In genomic region chr21:46458315-46459023, GRCh38 we compare ENCODE assay signal across 8 cellular contexts.
DNase-seq lines count a peak whose midpoint lies in the region; ATAC-seq and TF ChIP-seq lines count a peak whose summit lies in the region.

TSS of gene DIP2A (plus strand) at chr21:46458891. CDS start at chr21:46459132, 241 bp downstream.

- H3K9me3 Mint-ChIP-seq in activated naive CD4-positive, alpha-beta T cell treated with anti-CD3 and anti-CD28 coated beads, Interleukin-2, amount 50 U/mL, for 24 hours: no peaks in the 10 kb centered on the region

- DNase-seq in GM10266 (ENCODE audit: extremely low spot score) (peak; percentile 100), NCI-H1092 treated with DMSO at 0.1 percent for 48 hours (lab: John Stamatoyannopoulos, UW) (peak; percentile 98), globus pallidus (ENCODE audit: low spot score) (peak; percentile 97), nucleus accumbens (lab: John Stamatoyannopoulos, UW) (peak; percentile 63 to 98 (median 93)), superior temporal gyrus (ENCODE audit: extremely low spot score) (peak; percentile 97)

- peaks cover 57% of the 10 kb centered on the region for H3K4me1 Mint-ChIP-seq in activated naive CD4-positive, alpha-beta T cell treated with anti-CD3 and anti-CD28 coated beads, Interleukin-2, amount 50 U/mL, for 24 hours

- no peak for TF ChIP-seq CTCF in GM10266 (IDR thresholded peaks at IDR 0.05; ENCODE audit: control insufficient read depth, insufficient read depth, low read depth, missing control alignments)

- H3K27ac Mint-ChIP-seq in activated naive CD4-positive, alpha-beta T cell treated with anti-CD3 and anti-CD28 coated beads, Interleukin-2, amount 50 U/mL, for 24 hours: peak within 1 kb of the TSS; percentile 73

- H3K36me3 Mint-ChIP-seq in activated naive CD4-positive, alpha-beta T cell treated with anti-CD3 and anti-CD28 coated beads, Interleukin-2, amount 50 U/mL, for 24 hours: peaks cover 6% of the 10 kb centered on the region

- H3K4me3 Mint-ChIP-seq in activated naive CD4-positive, alpha-beta T cell treated with anti-CD3 and anti-CD28 coated beads, Interleukin-2, amount 50 U/mL, for 24 hours: peak within 1 kb of the TSS; percentile 91

- ATAC-seq in HG02623 (IDR thresholded peaks at IDR 0.05; ENCODE audit: unreplicated experiment) (peak; percentile 95), SK-N-SH treated with all-trans-retinoic acid at 6 μM for 48 hours (peak; percentile 95)

- no peaks in the 10 kb centered on the region for H3K27me3 Mint-ChIP-seq in activated naive CD4-positive, alpha-beta T cell treated with anti-CD3 and anti-CD28 coated beads, Interleukin-2, amount 50 U/mL, for 24 hours

TF ChIP-seq in SK-N-SH treated with all-trans-retinoic acid at 6 μM for 48 hours, 23 proteins besides CTCF, POLR2A, EP300 and RAD21:
- TF ChIP-seq CSRNP3 (CRISPR knock-in tag; IDR thresholded peaks at IDR 0.05) (no peak), TSHZ2 (CRISPR knock-in tag; IDR thresholded peaks at IDR 0.05) (peak; percentile 76; the same call in 1 of the 2 replicates), GLIS3 (CRISPR knock-in tag; IDR thresholded peaks at IDR 0.05) (no peak), ZFP3 (CRISPR knock-in tag; IDR thresholded peaks at IDR 0.05) (peak; percentile 54; the same call in 1 of the 2 replicates), CSDC2 (CRISPR knock-in tag; IDR thresholded peaks at IDR 0.05) (0 out of 2 replicates have a peak, but pooled peaks have one; percentile 86), TOX (CRISPR knock-in tag; IDR thresholded peaks at IDR 0.05; ENCODE audit: borderline replicate concordance) (no peak), ZNF8 (CRISPR knock-in tag; IDR thresholded peaks at IDR 0.05) (no peak; the same call in 1 of the 2 replicates), ISL1 (CRISPR knock-in tag; IDR thresholded peaks at IDR 0.05) (no peak), TCF4 (CRISPR knock-in tag; IDR thresholded peaks at IDR 0.05; ENCODE audit: borderline replicate concordance) (no peak)

Comparison
In these comparisons a context has a peak if more than half of its experiments do, and no peak if none do; other contexts are left out.
1. Peak in every context shown above with its lines: DNase-seq and ATAC-seq.